Comparison of ENCODE assay signal across 8 cellular contexts in genomic region chr1:101357444-101357986, GRCh38.
DNase-seq lines count a peak whose midpoint lies in the region; ATAC-seq and TF ChIP-seq lines count a peak whose summit lies in the region.

No MANE protein-coding gene starts in this region.

- peak; percentile 96 for ATAC-seq in GM21619 (IDR thresholded peaks at IDR 0.05; ENCODE audit: unreplicated experiment)
- peak; percentile 100 for ATAC-seq in IMR-90 (ENCODE audit: low read depth)

- H3K27me3 Mint-ChIP-seq in activated T-cell treated with anti-CD3 and anti-CD28 coated beads, Interleukin-2, amount 50 U/mL, for 24 hours = no peaks in the 10 kb centered on the region
- H3K27me3 Mint-ChIP-seq in neural progenitor cell (ENCODE audit: insufficient read depth, low read depth) = no peaks in the 10 kb centered on the region

- H3K9me3 ChIP-seq in IMR-90 (ENCODE audit: control insufficient read depth, insufficient read depth, low read length) (no peaks in the 10 kb centered on the region), neural progenitor cell (ENCODE audit: low read depth) (no peaks in the 10 kb centered on the region), tibial artery (no peaks in the 10 kb centered on the region)

- no peak overlapping the region for H3K23ac ChIP-seq in IMR-90 (ENCODE audit: low read depth, low read length)

- H3K36me3 Mint-ChIP-seq in activated T-cell treated with anti-CD3 and anti-CD28 coated beads, Interleukin-2, amount 50 U/mL, for 24 hours (ENCODE audit: low read depth) = no peaks in the 10 kb centered on the region
- no peaks in the 10 kb centered on the region for H3K36me3 Mint-ChIP-seq in neural progenitor cell

- in situ Hi-C loops in IMR-90 (cut with MboI; ENCODE audit: low sequenced_read_pairs) = no loop called here

- no peak overlapping the region for H3K27ac Mint-ChIP-seq in activated T-cell treated with anti-CD3 and anti-CD28 coated beads, Interleukin-2, amount 50 U/mL, for 24 hours
- peak overlapping the region; percentile 92 for H3K27ac Mint-ChIP-seq in neural progenitor cell

- no peak overlapping the region for H3K4me3 ChIP-seq in IMR-90 (ENCODE audit: insufficient read depth, low read depth, low read length)
- H3K4me3 ChIP-seq in neural progenitor cell = no peak overlapping the region
- H3K4me3 ChIP-seq in tibial artery = no peak overlapping the region

- H3K27ac ChIP-seq in IMR-90 (ENCODE audit: insufficient read depth, low read length) = no peak overlapping the region
- no peak overlapping the region for H3K27ac ChIP-seq in neural progenitor cell
- H3K27ac ChIP-seq in tibial artery = no peak overlapping the region

- H3K4me1 ChIP-seq in IMR-90 (ENCODE audit: control insufficient read depth, insufficient read depth, low read length) (no peaks in the 10 kb centered on the region), neural progenitor cell (no peaks in the 10 kb centered on the region), tibial artery (no peaks in the 10 kb centered on the region)

- no peak overlapping the region for H4K5ac ChIP-seq in IMR-90 (ENCODE audit: low read depth, low read length)

- H4K20me1 ChIP-seq in IMR-90 (ENCODE audit: insufficient read depth, low read length) = no peaks in the 10 kb centered on the region
- no peaks in the 10 kb centered on the region for H4K20me1 ChIP-seq in neural progenitor cell (ENCODE audit: low read depth)

- dilution Hi-C loops in IMR-90 (cut with HindIII; ENCODE audit: low sequenced_read_pairs, unreplicated experiment) = no loop called here

- intact Hi-C loops in IMR-90 (cut with micrococcal nuclease) (loop anchor here (1.0 kb wide), 2 partner anchors 48 to 436 kb away; no protein-coding TSS in a partner anchor), tibial artery (cut with DNase I; ENCODE audit: low total_unique reads) (no loop called here)

- no TSS peak for BruUV-seq in IMR-90 (replicated peaks; lab: Mats Ljungman, UMichigan)

- peaks cover 11% of the 10 kb centered on the region for H3K27me3 ChIP-seq in IMR-90 (ENCODE audit: control insufficient read depth, insufficient read depth, low read length)
- no peaks in the 10 kb centered on the region for H3K27me3 ChIP-seq in neural progenitor cell
- no peaks in the 10 kb centered on the region for H3K27me3 ChIP-seq in tibial artery

- CTCF ChIA-PET in IMR-90 (lab: Yijun Ruan, JAX) = interaction anchor here (0.5 to 2.7 kb wide), 11 partner anchors 9 to 1377 kb away, joined by 3 to 28 read pairs (median 4); no protein-coding TSS in a partner anchor

- no peak overlapping the region for H2AK5ac ChIP-seq in IMR-90 (ENCODE audit: low read depth, low read length)

- H3K56ac ChIP-seq in IMR-90 (ENCODE audit: extremely low read depth, insufficient read depth, low read length) = no peak overlapping the region

- TF ChIP-seq POLR2A in IMR-90 (IDR thresholded peaks at IDR 0.05; ENCODE audit: low read depth, low read length) = no peak

- WGBS in IMR-90 (ENCODE audit: extremely low coverage in 2 of 2, insufficient read length in 1 of 2), 2 experiments = no CpG with 5 or more reads among the region's 4 CpGs

- H2AFZ ChIP-seq in IMR-90 (replicated peaks; ENCODE audit: low read length, poor library complexity) = no peak overlapping the region
- peak overlapping the region; percentile 92 for H2AFZ ChIP-seq in neural progenitor cell (replicated peaks)

- peak; percentile 66 for TF ChIP-seq RAD21 in IMR-90 (IDR thresholded peaks at IDR 0.05; ENCODE audit: low read length)

- H3K18ac ChIP-seq in IMR-90 (ENCODE audit: low read depth, low read length) = no peak overlapping the region

- H2AK9ac ChIP-seq in IMR-90 (replicated peaks; ENCODE audit: low read depth, low read length, poor library complexity) = no peak overlapping the region

- H3K4me2 ChIP-seq in IMR-90 (ENCODE audit: low read depth, low read length) = no peak overlapping the region
- no peak overlapping the region for H3K4me2 ChIP-seq in neural progenitor cell

- no peak overlapping the region for H4K91ac ChIP-seq in IMR-90 (ENCODE audit: insufficient read depth, low read depth, low read length)

- H3K9me1 ChIP-seq in IMR-90 (ENCODE audit: insufficient read depth, low read length) = no peaks in the 10 kb centered on the region

- no peak overlapping the region for H2BK120ac ChIP-seq in IMR-90 (ENCODE audit: low read depth, low read length)

- H3K14ac ChIP-seq in IMR-90 (replicated peaks; ENCODE audit: low read depth, low read length) = no peak overlapping the region

- peak; percentile 83 for DNase-seq in EH (ENCODE audit: low read depth)
- peak; percentile 80 for DNase-seq in IMR-90
- peak; percentile 90 for DNase-seq in OCI-M1 (lab: John Stamatoyannopoulos, UW)
- peak; percentile 48 for DNase-seq in activated T-cell treated with anti-CD3 and anti-CD28 coated beads, Interleukin-2, amount 50 U/mL, for 24 hours
- DNase-seq in fibroblast of gingiva (ENCODE audit: low read depth) = peak; percentile 71
- peak; percentile 76 for DNase-seq in neural progenitor cell (ENCODE audit: low spot score)
- DNase-seq in tibial artery = peak in 1 of 2 donors; percentile 55

- no peak overlapping the region for H3K4ac ChIP-seq in IMR-90 (ENCODE audit: low read depth, low read length)

- no peak overlapping the region for H2BK20ac ChIP-seq in IMR-90 (ENCODE audit: low read depth, low read length)

- TF ChIP-seq CTCF in IMR-90 (conservative IDR thresholded peaks at IDR 0.05; ENCODE audit: low read depth, low read length) (peak; percentile 79), neural progenitor cell (IDR thresholded peaks at IDR 0.05) (peak; percentile 94), tibial artery (IDR thresholded peaks at IDR 0.05) (peak; percentile 54 to 70)

- no peaks in the 10 kb centered on the region for H3F3A ChIP-seq in neural progenitor cell (ENCODE audit: low read depth)

- no peaks in the 10 kb centered on the region for H3K79me2 ChIP-seq in neural progenitor cell (ENCODE audit: low read depth)

- no peak overlapping the region for H4K8ac ChIP-seq in IMR-90 (ENCODE audit: low read depth in 2 of 2, low read length in 2 of 2)

- no peak overlapping the region for H2BK15ac ChIP-seq in IMR-90 (ENCODE audit: low read depth, low read length)

- POLR2A ChIA-PET in IMR-90 (lab: Charles Lee; ENCODE audit: unreplicated experiment) = interaction anchor here (0.6 to 0.7 kb wide), 2 partner anchors 13 to 49 kb away, joined by 3 to 4 read pairs; no protein-coding TSS in a partner anchor

- no peak overlapping the region for H3K9ac ChIP-seq in IMR-90 (ENCODE audit: low read depth, low read length)
- H3K9ac ChIP-seq in neural progenitor cell = no peak overlapping the region

- no peaks in the 10 kb centered on the region for H3K36me3 ChIP-seq in IMR-90 (ENCODE audit: control insufficient read depth, insufficient read depth, low read length)
- no peaks in the 10 kb centered on the region for H3K36me3 ChIP-seq in neural progenitor cell
- no peaks in the 10 kb centered on the region for H3K36me3 ChIP-seq in tibial artery

- no peaks in the 10 kb centered on the region for H3K79me1 ChIP-seq in IMR-90 (ENCODE audit: low read depth in 1 of 2, low read length in 2 of 2)

- H3K4me1 Mint-ChIP-seq in activated T-cell treated with anti-CD3 and anti-CD28 coated beads, Interleukin-2, amount 50 U/mL, for 24 hours (ENCODE audit: low read depth) = peaks cover 8% of the 10 kb centered on the region
- peaks cover 13% of the 10 kb centered on the region for H3K4me1 Mint-ChIP-seq in neural progenitor cell

- H2BK5ac ChIP-seq in IMR-90 (ENCODE audit: low read depth, low read length, poor library complexity, severe bottlenecking) = no peak overlapping the region

- H3K9me3 Mint-ChIP-seq in activated T-cell treated with anti-CD3 and anti-CD28 coated beads, Interleukin-2, amount 50 U/mL, for 24 hours = no peaks in the 10 kb centered on the region
- peaks cover 35% of the 10 kb centered on the region for H3K9me3 Mint-ChIP-seq in neural progenitor cell

- H3K4me3 Mint-ChIP-seq in activated T-cell treated with anti-CD3 and anti-CD28 coated beads, Interleukin-2, amount 50 U/mL, for 24 hours = no peak overlapping the region
- no peak overlapping the region for H3K4me3 Mint-ChIP-seq in neural progenitor cell

TF ChIP-seq in IMR-90, 13 proteins besides CTCF, POLR2A, EP300 and RAD21:
- TF ChIP-seq SMC3 (IDR thresholded peaks at IDR 0.05; ENCODE audit: low read depth, low read length) (peak; percentile 53), MAZ (IDR thresholded peaks at IDR 0.05; ENCODE audit: borderline replicate concordance, low read depth, low read length) (no peak), MXI1 (IDR thresholded peaks at IDR 0.05; ENCODE audit: borderline replicate concordance, low read depth, low read length) (no peak), FOS (IDR thresholded peaks at IDR 0.05; ENCODE audit: low read depth, low read length) (no peak), RCOR1 (IDR thresholded peaks at IDR 0.05; ENCODE audit: insufficient replicate concordance, low read length) (no peak), CEBPB (IDR thresholded peaks at IDR 0.05; ENCODE audit: low read depth, low read length) (no peak)
TF ChIP-seq in IMR-90: peak in this region for 1.
